32 cellular contexts compared by ENCODE assay signal in genomic region chr15:63564093-63564492, GRCh38. TPM values are rescaled to one million over a fixed set of nuclear protein-coding genes. Genes with fewer than 3 reads are reported as not detected.
"Had no signal": no experiment of that assay in that cellular context is flagged by ENCODE, and none has a peak within 500 bp of the region (broad histone marks: within the 10 kb centered on the region; RNA-seq: fewer than 3 reads in every experiment).

No MANE protein-coding gene starts in this region.

- H3K36me3 ChIP-seq: colonic mucosa had no signal

- H3K4me3 ChIP-seq: colonic mucosa, dorsolateral prefrontal cortex, gastroesophageal sphincter, hepatocyte, psoas muscle, smooth muscle cell, suprapubic skin, tibial artery, upper lobe of right lung had no signal

- DNase-seq: activated CD4-positive, alpha-beta T cell treated with anti-CD3 and anti-CD28 coated beads for 4 hours; activated CD4-positive, alpha-beta T cell treated with anti-CD3 and anti-CD28 coated beads, Interleukin-2, amount 50 U/mL, for 4 hours; activated effector memory CD4-positive, alpha-beta T cell treated with anti-CD3 and anti-CD28 coated beads, Interleukin-2, amount 50 U/mL, for 16 hours; activated naive CD4-positive, alpha-beta T cell treated with anti-CD3 and anti-CD28 coated beads for 36 hours; activated T-cell treated with anti-CD3 and anti-CD28 coated beads for 4 hours; anterior cingulate cortex; cerebellar nuclear complex; colonic mucosa; dorsolateral prefrontal cortex; kidney; left colon; mammary epithelial cell; naive B cell; nucleus accumbens; psoas muscle; stimulated activated CD4-positive, alpha-beta T cell treated with anti-CD3 and anti-CD28 coated beads, Interleukin-1b, Interleukin-23, amount 100 ng/mL, for 48 hours; stimulated activated CD4-positive, alpha-beta T cell treated with anti-CD3 and anti-CD28 coated beads, Interleukin-4, amount 100 ng/mL, for 4 hours; stimulated activated CD8-positive, alpha-beta memory T cell treated with anti-CD3 and anti-CD28 coated beads, Interleukin-4, amount 100 ng/mL, for 48 hours; stimulated activated naive B cell treated with anti-CD40 and anti-IgM and Interleukin-4, amounts not matched to agents 10 μg/mL and 1 μg/mL and 100 μg/mL, for 72 hours; T-helper 9 cell; tibial artery; upper lobe of right lung had no signal

- H3K4me3 Mint-ChIP-seq: activated naive CD4-positive, alpha-beta T cell treated with anti-CD3 and anti-CD28 coated beads for 36 hours; activated T-helper 1 cell treated with anti-CD3 and anti-CD28 coated beads, Interleukin-12 subunit alpha, Interleukin-12 subunit beta, Interleukin-2, Interleukin-4 antibody, amounts not matched to agents 30 ng/mL and 10 ng/mL and 1 ng/mL, durations not matched to agents 14 hours and 24 hours and 36 hours; mesothelial cell of epicardium; naive B cell; neural crest cell; stimulated activated naive B cell treated with anti-CD40 and anti-IgM and Interleukin-4, amounts not matched to agents 10 μg/mL and 1 μg/mL and 100 μg/mL, for 72 hours had no signal

- FAIRE-seq: endothelial cell of umbilical vein, kidney, TTC549 had no signal

- H3K4me1 ChIP-seq: colonic mucosa, parathyroid adenoma, psoas muscle, suprapubic skin, tibial artery, upper lobe of right lung had no signal

- H3K79me2 ChIP-seq: parathyroid adenoma had no signal

- H3K27ac ChIP-seq: colonic mucosa, dorsolateral prefrontal cortex, gastroesophageal sphincter, hepatocyte, parathyroid adenoma, psoas muscle, suprapubic skin, tibial artery, upper lobe of right lung had no signal

- H3K4me1 Mint-ChIP-seq: neural crest cell had no signal

- H3K4me2 ChIP-seq: hepatocyte, smooth muscle cell had no signal

- H2AFZ ChIP-seq: hepatocyte, parathyroid adenoma had no signal

- H3K27me3 Mint-ChIP-seq: naive B cell; stimulated activated naive B cell treated with anti-CD40 and anti-IgM and Interleukin-4, amounts not matched to agents 10 μg/mL and 1 μg/mL and 100 μg/mL, for 72 hours had no signal

- H3K9me3 ChIP-seq: colonic mucosa, gastroesophageal sphincter, psoas muscle, suprapubic skin, tibial artery, upper lobe of right lung had no signal

- H3K9me3 Mint-ChIP-seq: activated naive CD4-positive, alpha-beta T cell treated with anti-CD3 and anti-CD28 coated beads for 36 hours; activated T-helper 1 cell treated with anti-CD3 and anti-CD28 coated beads, Interleukin-12 subunit alpha, Interleukin-12 subunit beta, Interleukin-2, Interleukin-4 antibody, amounts not matched to agents 30 ng/mL and 10 ng/mL and 1 ng/mL, durations not matched to agents 14 hours and 24 hours and 36 hours; mesothelial cell of epicardium; naive B cell; neural crest cell; stimulated activated naive B cell treated with anti-CD40 and anti-IgM and Interleukin-4, amounts not matched to agents 10 μg/mL and 1 μg/mL and 100 μg/mL, for 72 hours had no signal

- H3K9ac ChIP-seq: parathyroid adenoma had no signal

- H3K27me3 ChIP-seq: colonic mucosa, dorsolateral prefrontal cortex, gastroesophageal sphincter, hepatocyte, suprapubic skin, tibial artery, upper lobe of right lung had no signal

- H3K27ac Mint-ChIP-seq: activated naive CD4-positive, alpha-beta T cell treated with anti-CD3 and anti-CD28 coated beads for 36 hours; activated T-helper 1 cell treated with anti-CD3 and anti-CD28 coated beads, Interleukin-12 subunit alpha, Interleukin-12 subunit beta, Interleukin-2, Interleukin-4 antibody, amounts not matched to agents 30 ng/mL and 10 ng/mL and 1 ng/mL, durations not matched to agents 14 hours and 24 hours and 36 hours; mesothelial cell of epicardium had no signal

- ATAC-seq: gastroesophageal sphincter; psoas muscle; stimulated activated naive B cell treated with anti-CD40 and anti-IgM and Interleukin-4, amounts not matched to agents 10 μg/mL and 1 μg/mL and 100 μg/mL, for 72 hours; upper lobe of right lung had no signal

RNA-seq across cellular contexts. Expression of gene FBXL22, which starts 33.1 kb away (rescaled TPM):
- total RNA-seq: endothelial cell of umbilical vein, smooth muscle cell had no signal
